20 cellular contexts compared by ENCODE assay signal in the genomic region with DNA sequence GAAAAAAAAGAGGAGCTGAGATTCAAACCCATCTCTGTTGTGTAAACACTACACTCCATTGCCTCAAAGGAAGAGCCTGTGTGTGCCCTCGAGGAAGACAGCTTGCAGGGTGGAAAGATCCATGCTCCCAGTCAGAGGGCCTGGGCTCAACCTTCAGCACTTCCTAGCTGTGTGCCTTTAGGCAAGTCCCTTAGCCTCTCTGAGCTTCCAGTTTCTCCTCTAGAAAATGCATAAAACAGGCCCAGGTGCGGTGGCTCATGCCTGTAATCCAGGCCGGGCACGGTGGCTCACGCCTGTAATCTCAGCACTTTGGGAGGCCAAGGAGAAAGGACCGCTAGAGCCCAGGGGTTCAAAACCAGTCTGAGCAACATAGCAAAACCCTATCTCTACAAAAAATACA. TPM values are rescaled to one million over a fixed set of nuclear protein-coding genes. Genes with fewer than 3 reads are reported as not detected.
DNase-seq lines count a peak whose midpoint lies in the region; ATAC-seq, FAIRE-seq and TF ChIP-seq lines count a peak whose summit lies in the region.
"Had no signal": no experiment of that assay in that cellular context is flagged by ENCODE, and none has a peak within 500 bp of the region (broad histone marks: within the 10 kb centered on the region; RNA-seq: fewer than 3 reads in every experiment).

No MANE protein-coding gene starts in this region.

- DNase-seq in left ventricle myocardium inferior, result no peak
- DNase-seq in left ventricle myocardium superior, result no peak
- DNase-seq in RWPE1 (ENCODE audit: low spot score), result no peak
- no peak for DNase-seq in K562 (ENCODE audit: extremely low read depth in 1 of 4, low spot score in 3 of 4)
- DNase-seq in gastrocnemius medialis, result no peak
- no peak for DNase-seq in H54 (ENCODE audit: insufficient read length, low spot score)
- DNase-seq: C1 segment of cervical spinal cord; Calu3; CD4-positive, alpha-beta memory T cell; COR-L47; DMS53; DMS79 treated with DMSO at 0.1 percent for 48 hours; GF-D8; GOT3; H7; HCEC 1CT had no signal

- H3K4me2 ChIP-seq in K562 (ENCODE audit: insufficient read depth, low read length), result no peak overlapping the region

- H3K36me3 ChIP-seq in left ventricle myocardium inferior, result peaks cover 34% of the 10 kb centered on the region
- peaks cover 8% of the 10 kb centered on the region; the same call in 2 of the 3 replicates for H3K36me3 ChIP-seq in K562 (ENCODE audit: control insufficient read depth, insufficient read depth, low read length)
- H3K36me3 ChIP-seq in gastrocnemius medialis, result peaks cover 0 to 17% of the 10 kb centered on the region in 2 donors

- peak overlapping the region; percentile 76 for H3K4me3 ChIP-seq in left ventricle myocardium inferior
- H3K4me3 ChIP-seq in K562, result no peak overlapping the region
- H3K4me3 ChIP-seq in gastrocnemius medialis, result peak overlapping the region in 2 of 4 donors; percentile 8 to 80

- ATAC-seq in left ventricle myocardium superior, result no peak
- no peak for ATAC-seq in K562
- no peak for ATAC-seq in gastrocnemius medialis
- ATAC-seq in HG03175 (IDR thresholded peaks at IDR 0.05; ENCODE audit: unreplicated experiment), result no peak
- no peak for ATAC-seq in GM18907 (IDR thresholded peaks at IDR 0.05; ENCODE audit: unreplicated experiment)

- no peak for TF ChIP-seq CTCF in left ventricle myocardium inferior (IDR thresholded peaks at IDR 0.05; ENCODE audit: borderline replicate concordance)
- TF ChIP-seq CTCF in RWPE1 (conservative IDR thresholded peaks at IDR 0.05; ENCODE audit: low read depth), result no peak
- no peak for TF ChIP-seq CTCF in K562 (IDR thresholded peaks at IDR 0.05 in 2 of 3, conservative IDR thresholded peaks at IDR 0.05 in 1 of 3; ENCODE audit: insufficient read depth in 2 of 3, low read depth in 1 of 3, low read length in 3 of 3)
- no peak for TF ChIP-seq CTCF in gastrocnemius medialis (IDR thresholded peaks at IDR 0.05 in 4 of 5, conservative IDR thresholded peaks at IDR 0.05 in 1 of 5)

- H2AFZ ChIP-seq in K562 (ENCODE audit: low read depth, low read length), result no peak overlapping the region

- CTCF ChIA-PET in RWPE1 (lab: Yijun Ruan, JAX) (no interaction called here), K562 (lab: Yijun Ruan, JAX; ENCODE audit: low intra/inter-chr PET ratio) (no interaction called here)

- no peaks in the 10 kb centered on the region for H4K20me1 ChIP-seq in K562 (replicated peaks; ENCODE audit: control insufficient read depth, insufficient read depth, low read length)

- FAIRE-seq in K562 (lab: Jason Lieb, UNC) (no peak), H54 (lab: Jason Lieb, UNC) (no peak)
- FAIRE-seq: GM12891, GM18507 had no signal

- in situ Hi-C loops in K562 (cut with MboI), result no loop called here
- in situ Hi-C loops in gastrocnemius medialis (cut with MboI; ENCODE audit: low sequenced_read_pairs in 4 of 4), result loop anchor here in 2 of 4 donors (5.0 to 10.0 kb wide), 2 partner anchors 71 to 174 kb away; partner anchors contain the start of gene MYBPC3 (in 1 of the 2)

- intact Hi-C loops in left ventricle myocardium inferior (cut with micrococcal nuclease), result no loop called here
- intact Hi-C loops in left ventricle myocardium superior (cut with micrococcal nuclease), result no loop called here
- intact Hi-C loops in K562 (cut with micrococcal nuclease), result no loop called here
- intact Hi-C loops in gastrocnemius medialis (cut with DNase I; ENCODE audit: low total_unique reads), result loop anchor here (10.0 kb wide), 4 partner anchors 264 to 816 kb away; partner anchors contain the start of genes CELF1, FNBP4 and RAPSN

- peaks cover 5% of the 10 kb centered on the region for H3K79me2 ChIP-seq in K562 (ENCODE audit: control insufficient read depth, insufficient read depth, low read length)

- POLR2A ChIA-PET in RWPE1 (lab: Yijun Ruan, JAX; ENCODE audit: low non-redundant PET) (interaction anchor here (0.6 to 1.1 kb wide), 2 partner anchors 13 to 55 kb away, joined by 3 to 7 read pairs; no protein-coding TSS in a partner anchor), K562 (lab: Yijun Ruan, JAX) (interaction anchor here (0.6 to 0.8 kb wide), 3 partner anchors 19 to 156 kb away, joined by 3 read pairs; no protein-coding TSS in a partner anchor)

- TF ChIP-seq EP300 in K562 (IDR thresholded peaks at IDR 0.05; ENCODE audit: low read length), result no peak

- no TSS peak for BruUV-seq in K562 (replicated peaks; lab: Mats Ljungman, UMichigan)

- no peak overlapping the region for H3K9ac ChIP-seq in K562 (ENCODE audit: insufficient read depth in 1 of 2, low read depth in 2 of 2, low read length in 2 of 2)

- H3K27me3 ChIP-seq in left ventricle myocardium inferior (ENCODE audit: low read depth), result peaks cover 30% of the 10 kb centered on the region
- no peaks in the 10 kb centered on the region for H3K27me3 ChIP-seq in K562 (ENCODE audit: control insufficient read depth in 2 of 2, insufficient read depth in 2 of 2, low read length in 2 of 2)
- no peaks in the 10 kb centered on the region for H3K27me3 ChIP-seq in gastrocnemius medialis

- peaks cover 95% of the 10 kb centered on the region for H3K4me1 ChIP-seq in left ventricle myocardium inferior
- peaks cover 8 to 50% of the 10 kb centered on the region in 2 experiments for H3K4me1 ChIP-seq in K562 (replicated peaks in 1 of 2; ENCODE audit: control insufficient read depth in 2 of 2, insufficient read depth in 2 of 2, low read length in 2 of 2)
- peaks cover 60 to 80% of the 10 kb centered on the region in 2 donors for H3K4me1 ChIP-seq in gastrocnemius medialis

- WGBS in K562 (ENCODE audit: insufficient coverage, low coverage, missing lambda C conversion rate), result 42% methylated on average over 6 of the region's 6 CpGs

- TF ChIP-seq POLR2A in K562 (conservative IDR thresholded peaks at IDR 0.05) (no peak), gastrocnemius medialis (IDR thresholded peaks at IDR 0.05) (no peak), H54 (IDR thresholded peaks at IDR 0.05; ENCODE audit: low read depth, low read length) (no peak)

- H3K9me1 ChIP-seq in K562 (ENCODE audit: control insufficient read depth, insufficient read depth, low read length), result no peaks in the 10 kb centered on the region

- H3K27ac ChIP-seq in left ventricle myocardium inferior (replicated peaks), result peak overlapping the region; percentile 98
- H3K27ac ChIP-seq in RWPE1, result peak overlapping the region; percentile 98
- no peak overlapping the region for H3K27ac ChIP-seq in K562 (ENCODE audit: extremely low read depth, low read depth, low read length)
- H3K27ac ChIP-seq in gastrocnemius medialis, result peak overlapping the region; percentile 97 to 99 (median 98)

- H3K9me3 ChIP-seq in left ventricle myocardium inferior (replicated peaks) (no peaks in the 10 kb centered on the region), K562 (replicated peaks; ENCODE audit: control insufficient read depth, insufficient read depth, low read depth, low read length) (no peaks in the 10 kb centered on the region), gastrocnemius medialis (no peaks in the 10 kb centered on the region)

- TF ChIP-seq RAD21 in K562 (CRISPR knock-in tag; conservative IDR thresholded peaks at IDR 0.05 in 1 of 2, IDR thresholded peaks at IDR 0.05 in 1 of 2), result no peak

RNA-seq across cellular contexts. Expression of gene ARFGAP2, which starts 4.6 kb away (rescaled TPM):
- total RNA-seq in left ventricle myocardium inferior (47.8 TPM), left ventricle myocardium superior (48.0 TPM), K562 (2014; rRNA removed) (97.6 and 107 TPM in 2 replicates), K562 (2014; rRNA removed; fragmentation: Illumina TruSeq; extraction: Trizol) (65.0 and 78.6 TPM in 2 replicates), K562 (2015; rRNA removed; fragmentation: Illumina TruSeq; extraction: Trizol) (78.4 and 83.2 TPM in 2 replicates), K562 (2021) (93.4 and 102 TPM in 2 replicates), gastrocnemius medialis (100 to 1,000 TPM; 120 to 165 (median 142) TPM)
- 359 and 833 TPM in 2 replicates for total RNA-seq in K562 (2011; cell fraction: chromatin; rRNA removed; ENCODE audit: low replicate concordance)
- total RNA-seq in K562 (2011; cell fraction: nucleolus; rRNA removed), result 445 and 463 TPM in 2 replicates
- total RNA-seq in K562 (2011; cell fraction: nucleoplasm; rRNA removed), result 399 and 402 TPM in 2 replicates
- polyA plus RNA-seq in K562 (2011; rRNA removed) (96.3 and 120 TPM in 2 replicates), K562 (2014; fragmentation: Illumina TruSeq; extraction: Trizol) (122 and 140 TPM in 2 replicates), K562 (2014; fragmentation: Nextera tagmentation; extraction: Ambion mirVana) (10 to 100 TPM; 29.1 to 42.1 TPM), K562 (2014; rRNA removed) (90.1 and 90.8 TPM in 2 replicates)
- polyA plus RNA-seq in K562 (2011; cell fraction: cytosol; rRNA removed), result 199 and 200 TPM in 2 replicates
- 212 and 227 TPM in 2 replicates for polyA plus RNA-seq in K562 (2011; cell fraction: nucleus; rRNA removed)
- 69.1 and 93.2 TPM in 2 replicates for polyA plus RNA-seq in K562 (2012)
- 112 and 121 TPM in 2 replicates for polyA minus RNA-seq in K562 (2011; rRNA and poly(A)+ RNA removed)
- polyA minus RNA-seq in K562 (2011; cell fraction: cytosol; rRNA and poly(A)+ RNA removed), result 55.3 and 58.2 TPM in 2 replicates
- 104 and 166 TPM in 2 replicates for polyA minus RNA-seq in K562 (2011; cell fraction: nucleus; rRNA and poly(A)+ RNA removed)

RNA-seq across cellular contexts. Expression of gene PACSIN3, which starts 5.0 kb away (rescaled TPM):
- total RNA-seq in left ventricle myocardium inferior (198 TPM), left ventricle myocardium superior (150 TPM), K562 (2014; rRNA removed) (15.5 and 18.8 TPM in 2 replicates), K562 (2014; rRNA removed; fragmentation: Illumina TruSeq; extraction: Trizol) (1.5 and 3.5 TPM in 2 replicates), K562 (2015; rRNA removed; fragmentation: Illumina TruSeq; extraction: Trizol) (8.8 and 9.6 TPM in 2 replicates), K562 (2021) (13.8 and 18.1 TPM in 2 replicates), gastrocnemius medialis (100 to 1,000 TPM; 129 to 369 (median 205) TPM)
- total RNA-seq in K562 (2011; cell fraction: chromatin; rRNA removed; ENCODE audit: low replicate concordance), result 3.9 and 14.6 TPM in 2 replicates
- total RNA-seq in K562 (2011; cell fraction: nucleolus; rRNA removed), result 11.6 and 12.7 TPM in 2 replicates
- total RNA-seq in K562 (2011; cell fraction: nucleoplasm; rRNA removed), result 6.0 and 7.3 TPM in 2 replicates
- polyA plus RNA-seq in K562 (2011; rRNA removed) (6.8 and 7.1 TPM in 2 replicates), K562 (2014; fragmentation: Illumina TruSeq; extraction: Trizol) (7.1 and 9.8 TPM in 2 replicates), K562 (2014; fragmentation: Nextera tagmentation; extraction: Ambion mirVana) (under 1 TPM; 0.13 to 0.17 TPM), K562 (2014; rRNA removed) (14.5 and 15.0 TPM in 2 replicates)
- 6.5 and 12.3 TPM in 2 replicates for polyA plus RNA-seq in K562 (2011; cell fraction: cytosol; rRNA removed)
- polyA plus RNA-seq in K562 (2011; cell fraction: nucleus; rRNA removed), result 6.2 and 9.6 TPM in 2 replicates
- polyA plus RNA-seq in K562 (2012), result 7.3 and 10.4 TPM in 2 replicates
- 1.9 and 3.0 TPM in 2 replicates for polyA minus RNA-seq in K562 (2011; rRNA and poly(A)+ RNA removed)
- polyA minus RNA-seq in K562 (2011; cell fraction: cytosol; rRNA and poly(A)+ RNA removed), result 8.0 and 17.4 TPM in 2 replicates
- polyA minus RNA-seq in K562 (2011; cell fraction: nucleus; rRNA and poly(A)+ RNA removed), result 4.7 and 5.0 TPM in 2 replicates

RNA-seq across cellular contexts. Expression of gene DDB2, which starts 33.5 kb away (rescaled TPM):
- 8.7 TPM for total RNA-seq in left ventricle myocardium inferior
- 9.5 TPM for total RNA-seq in left ventricle myocardium superior
- total RNA-seq in K562 (2011; cell fraction: chromatin; rRNA removed; ENCODE audit: low replicate concordance), result 56.3 and 66.6 TPM in 2 replicates
- total RNA-seq in K562 (2011; cell fraction: nucleolus; rRNA removed), result 38.7 TPM in 2 replicates
- 45.0 and 46.9 TPM in 2 replicates for total RNA-seq in K562 (2011; cell fraction: nucleoplasm; rRNA removed)
- 12.7 and 13.3 TPM in 2 replicates for total RNA-seq in K562 (2014; rRNA removed)
- total RNA-seq in K562 (2014; rRNA removed; fragmentation: Illumina TruSeq; extraction: Trizol), result 8.7 and 9.0 TPM in 2 replicates
- total RNA-seq in K562 (2015; rRNA removed; fragmentation: Illumina TruSeq; extraction: Trizol), result 10.1 and 10.9 TPM in 2 replicates
- 9.0 and 10.5 TPM in 2 replicates for total RNA-seq in K562 (2021)
- polyA plus RNA-seq in K562 (2011; rRNA removed), result 17.1 and 17.5 TPM in 2 replicates
- 12.9 and 16.0 TPM in 2 replicates for polyA plus RNA-seq in K562 (2011; cell fraction: cytosol; rRNA removed)
- polyA plus RNA-seq in K562 (2011; cell fraction: nucleus; rRNA removed), result 54.5 and 57.5 TPM in 2 replicates
- 11.5 and 20.9 TPM in 2 replicates for polyA plus RNA-seq in K562 (2012)
- 10.1 and 10.4 TPM in 2 replicates for polyA plus RNA-seq in K562 (2014; fragmentation: Illumina TruSeq; extraction: Trizol)
- polyA plus RNA-seq in K562 (2014; fragmentation: Nextera tagmentation; extraction: Ambion mirVana), result 10 to 100 TPM in 1 of 2 experiments, 1 to 10 TPM in 1; 9.0 to 10.3 TPM
- polyA plus RNA-seq in K562 (2014; rRNA removed), result 12.0 and 18.6 TPM in 2 replicates
- polyA minus RNA-seq in K562 (2011; rRNA and poly(A)+ RNA removed), result 12.9 and 16.8 TPM in 2 replicates
- polyA minus RNA-seq in K562 (2011; cell fraction: cytosol; rRNA and poly(A)+ RNA removed), result 5.5 and 8.0 TPM in 2 replicates
- polyA minus RNA-seq in K562 (2011; cell fraction: nucleus; rRNA and poly(A)+ RNA removed), result 17.4 and 23.8 TPM in 2 replicates
- total RNA-seq in gastrocnemius medialis, result 10 to 100 TPM in 1 of 4 donors, 1 to 10 TPM in 3; 4.7 to 11.5 (median 7.1) TPM
